Comparison of ENCODE assay signal across 15 cellular contexts in the genomic region with DNA sequence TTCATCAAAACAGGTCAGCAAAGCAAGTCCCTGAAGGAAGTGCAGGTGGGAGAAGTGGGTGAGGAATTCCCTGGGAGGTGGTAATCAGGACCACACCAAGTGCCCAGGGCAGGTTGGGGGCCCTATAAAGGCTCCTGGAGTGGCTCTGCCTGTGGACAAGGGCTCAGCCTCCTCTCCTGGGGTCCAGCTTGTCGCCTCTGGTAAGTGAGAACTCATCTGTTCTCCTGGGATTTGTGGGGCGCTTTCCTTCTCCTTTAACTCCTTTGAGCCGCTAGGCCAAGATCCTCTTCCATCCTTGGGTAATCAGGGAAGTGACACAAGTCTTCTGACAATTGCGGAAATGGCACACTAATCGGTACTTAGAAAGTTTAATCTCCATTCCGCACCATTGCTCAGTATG. TPM values are rescaled to one million over a fixed set of nuclear protein-coding genes. Genes with fewer than 3 reads are reported as not detected.
DNase-seq lines count a peak whose midpoint lies in the region; ATAC-seq and TF ChIP-seq lines count a peak whose summit lies in the region.
"Had no signal": no experiment of that assay in that cellular context is flagged by ENCODE, and none has a peak within 500 bp of the region (broad histone marks: within the 10 kb centered on the region; RNA-seq: fewer than 3 reads in every experiment).

TSS of gene SPRR4 (plus strand) at position 154 of the 400 bp plus-strand sequence. CDS start 1,243 bp downstream, outside the sequence.

- TF ChIP-seq CTCF in NB4 (IDR thresholded peaks at IDR 0.05; ENCODE audit: low read depth, low read length): no peak
- no peak for TF ChIP-seq CTCF in OCI-LY3 (IDR thresholded peaks at IDR 0.05; ENCODE audit: low read depth, low read length)
- no peak for TF ChIP-seq CTCF in esophagus squamous epithelium (IDR thresholded peaks at IDR 0.05)

- DNase-seq in NB4 (ENCODE audit: low read depth) (peak; percentile 9), esophagus squamous epithelium (lab: John Stamatoyannopoulos, UW) (no peak), T-helper 2 cell (no peak), islet precursor cell (no peak)
- DNase-seq: BE2C; Caco-2; CD8-positive, alpha-beta memory T cell; HCEC 1CT; HFFc6 had no signal

- H3K27ac ChIP-seq in OCI-LY3 (ENCODE audit: low read length): no peak within 1 kb of the TSS
- H3K27ac ChIP-seq in esophagus squamous epithelium: peak within 1 kb of the TSS in 3 of 4 donors; percentile 75 to 87 (median 78)
- H3K27ac ChIP-seq: A549, HL-60 had no signal

- no peaks in the 10 kb centered on the region for H4K20me1 ChIP-seq in OCI-LY3 (ENCODE audit: insufficient read depth, low read length)

- H3K9me3 ChIP-seq in OCI-LY3 (ENCODE audit: insufficient read depth, low read length) (no peaks in the 10 kb centered on the region), esophagus squamous epithelium (no peaks in the 10 kb centered on the region)
- H3K9me3 ChIP-seq: A549, BE2C, Caco-2 had no signal

- intact Hi-C loops in esophagus squamous epithelium (cut with DNase I): no loop called here

- peaks cover 37% of the 10 kb centered on the region for H3K27me3 ChIP-seq in OCI-LY3 (ENCODE audit: low read depth, low read length)
- no peaks in the 10 kb centered on the region for H3K27me3 ChIP-seq in esophagus squamous epithelium
- H3K27me3 ChIP-seq: BE2C had no signal

- H3K4me1 ChIP-seq in OCI-LY3 (ENCODE audit: low read length) (peaks cover 49% of the 10 kb centered on the region), esophagus squamous epithelium (peaks cover 0 to 64% (median 18%) of the 10 kb centered on the region in 3 donors)
- H3K4me1 ChIP-seq: A549, BE2C, Caco-2 had no signal

- H2AFZ ChIP-seq in OCI-LY3 (ENCODE audit: low read depth, low read length): no peak within 1 kb of the TSS

- no peak for ATAC-seq in HG02588 (IDR thresholded peaks at IDR 0.05; ENCODE audit: unreplicated experiment)
- ATAC-seq: A549 had no signal

- WGBS in esophagus squamous epithelium, 2 donors: 84 to 88% methylated on average over 6 of the region's 6 CpGs

- H3K9ac ChIP-seq in OCI-LY3 (ENCODE audit: low read length): no peak within 1 kb of the TSS

- TF ChIP-seq POLR2A in NB4 (IDR thresholded peaks at IDR 0.05; ENCODE audit: extremely low read depth, insufficient read length): no peak
- TF ChIP-seq POLR2A in esophagus squamous epithelium (IDR thresholded peaks at IDR 0.05): no peak

- H3K4me2 ChIP-seq in OCI-LY3 (ENCODE audit: low read length): peak within 1 kb of the TSS; percentile 71
- H3K4me2 ChIP-seq: A549 had no signal

- no peaks in the 10 kb centered on the region for H3K79me2 ChIP-seq in OCI-LY3 (ENCODE audit: low read length)

- H3K36me3 ChIP-seq in OCI-LY3 (replicated peaks; ENCODE audit: low read depth, low read length) (no peaks in the 10 kb centered on the region), esophagus squamous epithelium (no peaks in the 10 kb centered on the region)
- H3K36me3 ChIP-seq: BE2C had no signal

- H3K4me3 ChIP-seq in NB4 (ENCODE audit: low read depth, low read length): no peak within 1 kb of the TSS
- H3K4me3 ChIP-seq in OCI-LY3 (ENCODE audit: low read length): no peak within 1 kb of the TSS
- no peak within 1 kb of the TSS for H3K4me3 ChIP-seq in esophagus squamous epithelium
- H3K4me3 ChIP-seq: A549 had no signal

RNA-seq across cellular contexts. Expression of gene SPRR4, which starts in this region (rescaled TPM):
- total RNA-seq in esophagus squamous epithelium: 1 to 10 TPM in 2 of 4 donors, under 1 TPM in 1, not detected in 1; 0.64 to 6.4 (median 1.3) TPM
- total RNA-seq: Caco-2; CD8-positive, alpha-beta memory T cell; Daoy; H4; HFFc6 had no signal
